17 cellular contexts compared by ENCODE assay signal in genomic region chr19:47509170-47509847, GRCh38. TPM values are rescaled to one million over a fixed set of nuclear protein-coding genes. Genes with fewer than 3 reads are reported as not detected.
A peak's percentile ranks its signal among the peaks of the same experiment; 100 is the strongest.
DNase-seq lines count a peak whose midpoint lies in the region; ATAC-seq and TF ChIP-seq lines count a peak whose summit lies in the region.
"Had no signal": no experiment of that assay in that cellular context is flagged by ENCODE, and none has a peak within 500 bp of the region (broad histone marks: within the 10 kb centered on the region; RNA-seq: fewer than 3 reads in every experiment).

No MANE protein-coding gene starts in this region.

- no peak for DNase-seq in CD4-positive, CD25-positive, alpha-beta regulatory T cell
- DNase-seq in RWPE2 (ENCODE audit: low spot score) (no peak), SK-N-DZ (ENCODE audit: low spot score) (no peak), hepatocyte (ENCODE audit: low spot score) (no peak), HEK293T (ENCODE audit: extremely low spot score) (no peak)
- DNase-seq: DND-41, left colon, natural killer cell, NCI-H1092 treated with DMSO at 0.1 percent for 48 hours, SW 1271 had no signal

- CTCF ChIA-PET in HEK293T (lab: Yijun Ruan, JAX), result interaction anchor here (0.6 kb wide), 1 partner anchor 175 kb away, joined by 3 read pairs; no protein-coding TSS in a partner anchor

- no peaks in the 10 kb centered on the region for H3K9me3 ChIP-seq in CD4-positive, CD25-positive, alpha-beta regulatory T cell (ENCODE audit: control insufficient read depth in 2 of 2, low read length in 2 of 2)
- H3K9me3 ChIP-seq in RWPE2 (ENCODE audit: severe bottlenecking) (no peaks in the 10 kb centered on the region), esophagus (ENCODE audit: control insufficient read depth in 2 of 2, insufficient read depth in 1 of 2, low read depth in 1 of 2, low read length in 1 of 2) (no peaks in the 10 kb centered on the region), hepatocyte (ENCODE audit: low read depth) (no peaks in the 10 kb centered on the region)
- H3K9me3 ChIP-seq: tibial nerve had no signal

- no peaks in the 10 kb centered on the region for H3K27me3 ChIP-seq in CD4-positive, CD25-positive, alpha-beta regulatory T cell (ENCODE audit: control insufficient read depth, insufficient read depth, low read length)
- H3K27me3 ChIP-seq in RWPE2 (ENCODE audit: insufficient read depth, poor library complexity, severe bottlenecking), result no peaks in the 10 kb centered on the region
- no peaks in the 10 kb centered on the region for H3K27me3 ChIP-seq in esophagus (ENCODE audit: control insufficient read depth in 1 of 2, insufficient read depth in 2 of 2, low read length in 2 of 2)
- H3K27me3 ChIP-seq in rectal smooth muscle tissue (ENCODE audit: control insufficient read depth, insufficient read depth, low read length), result no peaks in the 10 kb centered on the region
- no peaks in the 10 kb centered on the region for H3K27me3 ChIP-seq in hepatocyte
- H3K27me3 ChIP-seq: tibial nerve had no signal

- peaks cover 39% of the 10 kb centered on the region for H3K4me1 ChIP-seq in CD4-positive, CD25-positive, alpha-beta regulatory T cell (ENCODE audit: control insufficient read depth, insufficient read depth, low read length, poor library complexity, severe bottlenecking)
- H3K4me1 ChIP-seq in RWPE2 (ENCODE audit: insufficient read depth, poor library complexity, severe bottlenecking), result peaks cover 28% of the 10 kb centered on the region
- peaks cover 33 to 51% of the 10 kb centered on the region in 2 donors for H3K4me1 ChIP-seq in esophagus (ENCODE audit: control insufficient read depth in 2 of 2, insufficient read depth in 2 of 2, low read length in 1 of 2)
- peaks cover 33% of the 10 kb centered on the region for H3K4me1 ChIP-seq in rectal smooth muscle tissue (ENCODE audit: control insufficient read depth, insufficient read depth, low read length)
- H3K4me1 ChIP-seq in hepatocyte (ENCODE audit: insufficient read depth), result peaks cover 29% of the 10 kb centered on the region

- no peak overlapping the region for H3K27ac ChIP-seq in CD4-positive, CD25-positive, alpha-beta regulatory T cell (ENCODE audit: insufficient read depth, low read length, poor library complexity, severe bottlenecking)
- H3K27ac ChIP-seq in RWPE2 (ENCODE audit: poor library complexity, severe bottlenecking) (peak overlapping the region; percentile 70), esophagus (ENCODE audit: low read depth in 2 of 2, low read length in 1 of 2) (peak overlapping the region; percentile 89 to 96), rectal smooth muscle tissue (ENCODE audit: low read depth, low read length) (peak overlapping the region; percentile 38), hepatocyte (no peak overlapping the region)

- no peaks in the 10 kb centered on the region for H3K27me3 Mint-ChIP-seq in CD4-positive, CD25-positive, alpha-beta regulatory T cell

- no peak overlapping the region for H3K9ac ChIP-seq in rectal smooth muscle tissue (ENCODE audit: low read length)

- TF ChIP-seq CTCF in RWPE2 (IDR thresholded peaks at IDR 0.05; ENCODE audit: poor library complexity, severe bottlenecking), result no peak
- no peak for TF ChIP-seq CTCF in hepatocyte (IDR thresholded peaks at IDR 0.05; ENCODE audit: poor library complexity)

- H3K4me3 ChIP-seq in CD4-positive, CD25-positive, alpha-beta regulatory T cell (ENCODE audit: low read depth, low read length), result no peak overlapping the region
- H3K4me3 ChIP-seq in RWPE2 (ENCODE audit: severe bottlenecking) (no peak overlapping the region), esophagus (ENCODE audit: low read depth in 1 of 2, low read length in 2 of 2) (no peak overlapping the region), rectal smooth muscle tissue (ENCODE audit: low read length) (no peak overlapping the region), hepatocyte (no peak overlapping the region)
- H3K4me3 ChIP-seq: GM12878, tibial nerve had no signal

- peaks cover 0 to 2% (median 0%) of the 10 kb centered on the region in 7 donors for H3K9me3 Mint-ChIP-seq in CD4-positive, CD25-positive, alpha-beta regulatory T cell
- H3K9me3 Mint-ChIP-seq: natural killer cell had no signal

- peak overlapping the region in 2 of 3 donors; percentile 67 to 71 for H3K27ac Mint-ChIP-seq in CD4-positive, CD25-positive, alpha-beta regulatory T cell

- POLR2A ChIA-PET in HEK293T (lab: Yijun Ruan, JAX), result no interaction called here

- H4K20me1 ChIP-seq in hepatocyte (ENCODE audit: insufficient read depth, poor library complexity, severe bottlenecking), result peaks cover 74% of the 10 kb centered on the region

- H3K4me2 ChIP-seq in hepatocyte, result no peak overlapping the region

- H3K4me3 Mint-ChIP-seq in CD4-positive, CD25-positive, alpha-beta regulatory T cell, result peak overlapping the region in 2 of 4 donors; percentile 11 to 99
- H3K4me3 Mint-ChIP-seq: natural killer cell had no signal

- H3K9me2 ChIP-seq in hepatocyte (replicated peaks; ENCODE audit: insufficient read depth), result no peaks in the 10 kb centered on the region

- ATAC-seq in CD4-positive, CD25-positive, alpha-beta regulatory T cell (ENCODE audit: low read depth in 2 of 2), result no peak
- peak; percentile 10; the same call in 2 of the 3 replicates for ATAC-seq in RWPE2 (ENCODE audit: low read depth)
- no peak for ATAC-seq in GM21528 (IDR thresholded peaks at IDR 0.05; ENCODE audit: low FRiP score, unreplicated experiment)
- ATAC-seq: activated CD4-positive, CD25-positive, alpha-beta regulatory T cell treated with anti-CD3 and anti-CD28 coated beads, Interleukin-2, amount 50 U/mL, for 24 hours; GM12878; left colon; natural killer cell had no signal

- H3K79me2 ChIP-seq in hepatocyte, result peaks cover 97% of the 10 kb centered on the region

- H2AFZ ChIP-seq in hepatocyte, result no peak overlapping the region

- peaks cover 8% of the 10 kb centered on the region for H3K36me3 ChIP-seq in CD4-positive, CD25-positive, alpha-beta regulatory T cell (ENCODE audit: control insufficient read depth, insufficient read depth, low read length)
- H3K36me3 ChIP-seq in RWPE2 (ENCODE audit: low read depth) (peaks cover 15% of the 10 kb centered on the region; the same call in 1 of the 2 replicates), esophagus (ENCODE audit: control insufficient read depth in 2 of 2, insufficient read depth in 2 of 2, low read length in 1 of 2) (peaks cover 0 to 10% of the 10 kb centered on the region in 2 donors), rectal smooth muscle tissue (ENCODE audit: control insufficient read depth, insufficient read depth, low read length) (no peaks in the 10 kb centered on the region), hepatocyte (replicated peaks; ENCODE audit: insufficient read depth, low read depth) (no peaks in the 10 kb centered on the region)

- H3K4me1 Mint-ChIP-seq in CD4-positive, CD25-positive, alpha-beta regulatory T cell, result peaks cover 11 to 63% (median 40%) of the 10 kb centered on the region in 4 donors

- peaks cover 11% of the 10 kb centered on the region for H3K36me3 Mint-ChIP-seq in CD4-positive, CD25-positive, alpha-beta regulatory T cell
- H3K36me3 Mint-ChIP-seq: natural killer cell had no signal

- WGBS in esophagus, 2 donors, result 50 to 63% methylated on average over 20 of the region's 20 CpGs
- WGBS in hepatocyte (ENCODE audit: low lambda C conversion rate, missing lambda C conversion rate), result 95% methylated on average over 20 of the region's 20 CpGs

TF ChIP-seq in HEK293T, 16 proteins besides CTCF, POLR2A, EP300 and RAD21:
- no peak for TF ChIP-seq LEF1 (IDR thresholded peaks at IDR 0.05; ENCODE audit: borderline replicate concordance)
- TF ChIP-seq PKNOX1 (IDR thresholded peaks at IDR 0.05), result no peak
- TF ChIP-seq HDGF (IDR thresholded peaks at IDR 0.05; ENCODE audit: borderline replicate concordance), result no peak
- no peak for TF ChIP-seq SP1 (IDR thresholded peaks at IDR 0.05)
- no peak for TF ChIP-seq BHLHE40 (IDR thresholded peaks at IDR 0.05; ENCODE audit: borderline replicate concordance)
- no peak for TF ChIP-seq TARDBP (IDR thresholded peaks at IDR 0.05)
- no peak for TF ChIP-seq ARNT (IDR thresholded peaks at IDR 0.05)
- no peak for TF ChIP-seq CTBP1 (IDR thresholded peaks at IDR 0.05; ENCODE audit: borderline replicate concordance)

RNA-seq across cellular contexts. Expression of gene NAPA, which starts 5.6 kb away (rescaled TPM):
- 155 TPM for total RNA-seq in CD4-positive, CD25-positive, alpha-beta regulatory T cell
- 100 to 1,000 TPM in 1 of 4 donors, 10 to 100 TPM in 3; 87.3 to 101 (median 92.5) TPM for polyA plus RNA-seq in CD4-positive, CD25-positive, alpha-beta regulatory T cell
- polyA plus RNA-seq in esophagus (100 to 1,000 TPM; 106 to 110 TPM), hepatocyte (192 and 229 TPM in 2 replicates)
- 37.1 and 51.7 TPM in 2 replicates for polyA plus RNA-seq in SK-N-DZ (2014; cell fraction: cytosol; rRNA removed)
- 36.0 and 54.8 TPM in 2 replicates for polyA plus RNA-seq in SK-N-DZ (2014; cell fraction: nucleus; rRNA removed)
- total RNA-seq in hepatocyte, result 89.8 and 106 TPM in 2 replicates

RNA-seq across cellular contexts. Expression of gene KPTN, which starts 25.3 kb away (rescaled TPM):
- 3.5 TPM for total RNA-seq in CD4-positive, CD25-positive, alpha-beta regulatory T cell
- polyA plus RNA-seq in CD4-positive, CD25-positive, alpha-beta regulatory T cell, result 1 to 10 TPM; 2.7 to 6.2 (median 4.0) TPM
- polyA plus RNA-seq in esophagus (10 to 100 TPM; 10.8 to 17.2 TPM), hepatocyte (22.6 and 25.4 TPM in 2 replicates)
- polyA plus RNA-seq in SK-N-DZ (2014; cell fraction: cytosol; rRNA removed), result 7.1 and 8.8 TPM in 2 replicates
- polyA plus RNA-seq in SK-N-DZ (2014; cell fraction: nucleus; rRNA removed), result 34.9 and 43.2 TPM in 2 replicates
- total RNA-seq in hepatocyte, result 8.3 and 10.1 TPM in 2 replicates

RNA-seq across cellular contexts. Expression of gene SLC8A2, which starts 37.6 kb away (rescaled TPM):
- total RNA-seq in CD4-positive, CD25-positive, alpha-beta regulatory T cell, result not detected
- not detected for polyA plus RNA-seq in CD4-positive, CD25-positive, alpha-beta regulatory T cell
- under 1 TPM; 0.16 to 0.29 TPM for polyA plus RNA-seq in esophagus
- 0.07 and 0.32 TPM in 2 replicates for polyA plus RNA-seq in SK-N-DZ (2014; cell fraction: cytosol; rRNA removed)
- 0.66 TPM in 1 of 2 replicates, not detected in the other for polyA plus RNA-seq in SK-N-DZ (2014; cell fraction: nucleus; rRNA removed)
- total RNA-seq in hepatocyte, result 1.1 and 1.2 TPM in 2 replicates
- polyA plus RNA-seq in hepatocyte, result 0.24 and 0.40 TPM in 2 replicates
- total RNA-seq: GM12878, tibial nerve had no signal
- polyA plus RNA-seq: aorta, GM12878 had no signal

Comparison
In these comparisons a context has a peak if more than half of its experiments do, and no peak if none do; other contexts are left out.
1. H3K27ac ChIP-seq: peak in RWPE2 (single experiment), esophagus (2 of 2) and rectal smooth muscle tissue (single experiment); none in CD4-positive, CD25-positive, alpha-beta regulatory T cell (single experiment) and hepatocyte (single experiment).